In the genomic region with DNA sequence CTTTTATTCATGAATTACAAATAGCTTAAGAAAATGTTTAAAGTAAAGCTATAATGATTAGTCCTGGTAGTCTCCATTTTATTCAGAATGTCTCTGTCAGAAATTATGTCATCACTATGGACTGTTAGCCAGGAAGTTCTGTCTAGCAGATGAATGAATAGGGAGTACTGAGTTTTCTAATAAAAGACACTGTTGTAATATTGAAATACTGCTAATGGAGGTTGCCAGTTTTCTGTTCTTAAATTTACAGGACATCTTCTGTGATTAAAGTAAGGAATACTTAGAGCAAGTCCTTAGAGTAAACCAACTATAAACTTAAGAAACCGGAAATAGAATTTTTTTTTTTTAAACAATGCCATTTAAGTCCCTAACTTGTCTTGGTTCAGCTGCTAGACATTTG, we compare ENCODE assay signal across 1 cellular context.
TF ChIP-seq lines count a peak whose summit lies in the region.

No MANE protein-coding gene starts in this region.

TF ChIP-seq in SK-N-SH, 30 proteins besides CTCF, POLR2A, EP300 and RAD21 (continued from another document):
- TF ChIP-seq GABPA (IDR thresholded peaks at IDR 0.05; ENCODE audit: low read depth) (no peak), TAF1 (IDR thresholded peaks at IDR 0.05; ENCODE audit: borderline replicate concordance, low read depth, low read length) (no peak), TEAD4 (IDR thresholded peaks at IDR 0.05; ENCODE audit: borderline replicate concordance, insufficient read depth) (no peak), NRF1 (IDR thresholded peaks at IDR 0.05; ENCODE audit: low read depth, low read length) (no peak), RFX5 (IDR thresholded peaks at IDR 0.05; ENCODE audit: low read length) (no peak)
